ENCODE assay signal across 3 cellular contexts in genomic region chr11:63813563-63814382, GRCh38.
A peak's percentile ranks its signal among the peaks of the same experiment; 100 is the strongest.
TF ChIP-seq lines count a peak whose summit lies in the region.

No MANE protein-coding gene starts in this region.

TF ChIP-seq in GM23338, 12 proteins besides CTCF, POLR2A, EP300 and RAD21 (continued from another document):
- TF ChIP-seq ZNF462 (CRISPR knock-in tag; IDR thresholded peaks at IDR 0.05) (no peak), EZH2 (IDR thresholded peaks at IDR 0.05; ENCODE audit: low read depth, unreplicated experiment) (no peak), JUNB (IDR thresholded peaks at IDR 0.05; ENCODE audit: unreplicated experiment) (no peak)

TF ChIP-seq in WTC11, 78 proteins besides CTCF, POLR2A, EP300 and RAD21 (continued from another document and continues in another):
- TF ChIP-seq ZNF532 (CRISPR knock-in tag; IDR thresholded peaks at IDR 0.05; ENCODE audit: borderline replicate concordance) = no peak
- TF ChIP-seq ZNF423 (CRISPR knock-in tag; IDR thresholded peaks at IDR 0.05) = no peak
- TF ChIP-seq E2F1 (CRISPR knock-in tag; IDR thresholded peaks at IDR 0.05) = no peak
- TF ChIP-seq JAZF1 (CRISPR knock-in tag; IDR thresholded peaks at IDR 0.05) = no peak
- no peak for TF ChIP-seq CREB1 (CRISPR knock-in tag; IDR thresholded peaks at IDR 0.05)
- no peak for TF ChIP-seq ATF3 (CRISPR knock-in tag; conservative IDR thresholded peaks at IDR 0.05)
- TF ChIP-seq PREB (CRISPR knock-in tag; IDR thresholded peaks at IDR 0.05; ENCODE audit: borderline replicate concordance) = no peak
- TF ChIP-seq ZNF281 (CRISPR knock-in tag; IDR thresholded peaks at IDR 0.05) = no peak
- TF ChIP-seq ATF1 (CRISPR knock-in tag; IDR thresholded peaks at IDR 0.05) = no peak
- no peak for TF ChIP-seq GABPB1 (CRISPR knock-in tag; IDR thresholded peaks at IDR 0.05)
- no peak for TF ChIP-seq ERG (CRISPR knock-in tag; IDR thresholded peaks at IDR 0.05)
- TF ChIP-seq NR1H2 (CRISPR knock-in tag; IDR thresholded peaks at IDR 0.05) = no peak
- TF ChIP-seq TP53 (CRISPR knock-in tag; IDR thresholded peaks at IDR 0.05) = 0 out of 2 replicates have a peak, but pooled peaks have one; percentile 35
- TF ChIP-seq SMAD3 (CRISPR knock-in tag; IDR thresholded peaks at IDR 0.05; ENCODE audit: borderline replicate concordance) = no peak
- no peak for TF ChIP-seq MXD4 (CRISPR knock-in tag; IDR thresholded peaks at IDR 0.05; ENCODE audit: borderline replicate concordance)

TF ChIP-seq in HepG2, 621 proteins besides CTCF, POLR2A, EP300 and RAD21 (continued from another document and continues in another):
- no peak for TF ChIP-seq DBP (CRISPR knock-in tag; IDR thresholded peaks at IDR 0.05; ENCODE audit: not compliant biosample characterization)
- no peak for TF ChIP-seq DNMT1 (CRISPR knock-in tag; IDR thresholded peaks at IDR 0.05)
- TF ChIP-seq ZMAT3 (CRISPR knock-in tag; conservative IDR thresholded peaks at IDR 0.05) = no peak; the same call in 1 of the 2 replicates
- no peak for TF ChIP-seq ZNF775 (CRISPR knock-in tag; IDR thresholded peaks at IDR 0.05; ENCODE audit: borderline replicate concordance)
- TF ChIP-seq AFF4 (CRISPR knock-in tag; IDR thresholded peaks at IDR 0.05) = no peak
- TF ChIP-seq ZFP82 (CRISPR knock-in tag; IDR thresholded peaks at IDR 0.05; ENCODE audit: borderline replicate concordance) = no peak
- TF ChIP-seq CREB3 (CRISPR knock-in tag; IDR thresholded peaks at IDR 0.05) = no peak
- peak; percentile 72 for TF ChIP-seq SRSF1 (optimal IDR thresholded peaks at IDR 0.05; ENCODE audit: low read depth, low read length)
- no peak for TF ChIP-seq HMGXB3 (CRISPR knock-in tag; IDR thresholded peaks at IDR 0.05; ENCODE audit: borderline replicate concordance)
- TF ChIP-seq ZNF777 (CRISPR knock-in tag; IDR thresholded peaks at IDR 0.05) = no peak; the same call in 1 of the 2 replicates
- no peak for TF ChIP-seq SRSF9 (IDR thresholded peaks at IDR 0.05; ENCODE audit: borderline replicate concordance, insufficient read depth, low read depth, low read length, poor library complexity, severe bottlenecking)
- TF ChIP-seq ZNF550 (CRISPR knock-in tag; IDR thresholded peaks at IDR 0.05; ENCODE audit: borderline replicate concordance) = no peak
- TF ChIP-seq IKZF1 (IDR thresholded peaks at IDR 0.05) = no peak
- TF ChIP-seq BATF2 (CRISPR knock-in tag; IDR thresholded peaks at IDR 0.05) = no peak
- TF ChIP-seq LCORL (IDR thresholded peaks at IDR 0.05) = no peak
- TF ChIP-seq LCORL (CRISPR knock-in tag; IDR thresholded peaks at IDR 0.05) = no peak; the same call in 1 of the 2 replicates
- no peak for TF ChIP-seq ZNF333 (CRISPR knock-in tag; IDR thresholded peaks at IDR 0.05; ENCODE audit: borderline replicate concordance)
- peak; percentile 36; the same call in 1 of the 2 replicates for TF ChIP-seq PHF20 (CRISPR knock-in tag; IDR thresholded peaks at IDR 0.05)
- no peak for TF ChIP-seq ZSCAN21 (CRISPR knock-in tag; IDR thresholded peaks at IDR 0.05; ENCODE audit: borderline replicate concordance)
- no peak for TF ChIP-seq ZFP62 (CRISPR knock-in tag; IDR thresholded peaks at IDR 0.05)
- 0 out of 4 replicates have a peak, but pooled peaks of 1 of the 2 experiments have one; percentile 50 for TF ChIP-seq KLF16 (CRISPR knock-in tag; IDR thresholded peaks at IDR 0.05)
- TF ChIP-seq RXRA (CRISPR knock-in tag; IDR thresholded peaks at IDR 0.05) = no peak; the same call in 1 of the 2 replicates
- peak; percentile 44 to 54; a peak in 2 of 4 replicates for TF ChIP-seq HMGXB4 (CRISPR knock-in tag; IDR thresholded peaks at IDR 0.05; ENCODE audit: borderline replicate concordance in 1 of 2, low read depth in 1 of 2)
- TF ChIP-seq ZNF496 (CRISPR knock-in tag; IDR thresholded peaks at IDR 0.05; ENCODE audit: insufficient replicate concordance) = no peak
- no peak; the same call in 1 of the 2 replicates for TF ChIP-seq THAP8 (CRISPR knock-in tag; IDR thresholded peaks at IDR 0.05; ENCODE audit: borderline replicate concordance)
- no peak for TF ChIP-seq NFRKB (IDR thresholded peaks at IDR 0.05)
- no peak for TF ChIP-seq SP1 (IDR thresholded peaks at IDR 0.05)
- TF ChIP-seq SP1 (CRISPR knock-in tag; IDR thresholded peaks at IDR 0.05) = no peak
- no peak for TF ChIP-seq HHEX (CRISPR knock-in tag; IDR thresholded peaks at IDR 0.05)
- TF ChIP-seq KDM5A (IDR thresholded peaks at IDR 0.05; ENCODE audit: borderline replicate concordance, low read length) = no peak; the same call in 1 of the 2 replicates
- TF ChIP-seq ZNF180 (CRISPR knock-in tag; IDR thresholded peaks at IDR 0.05; ENCODE audit: borderline replicate concordance, low read depth) = no peak
- TF ChIP-seq ARID5B (CRISPR knock-in tag; IDR thresholded peaks at IDR 0.05) = peak; percentile 36; the same call in 1 of the 2 replicates
- TF ChIP-seq SMAD3 (CRISPR knock-in tag; IDR thresholded peaks at IDR 0.05) = no peak
- TF ChIP-seq DDIT3 (CRISPR knock-in tag; IDR thresholded peaks at IDR 0.05) = no peak
